ENCODE assay signal across 8 cellular contexts in the genomic region with DNA sequence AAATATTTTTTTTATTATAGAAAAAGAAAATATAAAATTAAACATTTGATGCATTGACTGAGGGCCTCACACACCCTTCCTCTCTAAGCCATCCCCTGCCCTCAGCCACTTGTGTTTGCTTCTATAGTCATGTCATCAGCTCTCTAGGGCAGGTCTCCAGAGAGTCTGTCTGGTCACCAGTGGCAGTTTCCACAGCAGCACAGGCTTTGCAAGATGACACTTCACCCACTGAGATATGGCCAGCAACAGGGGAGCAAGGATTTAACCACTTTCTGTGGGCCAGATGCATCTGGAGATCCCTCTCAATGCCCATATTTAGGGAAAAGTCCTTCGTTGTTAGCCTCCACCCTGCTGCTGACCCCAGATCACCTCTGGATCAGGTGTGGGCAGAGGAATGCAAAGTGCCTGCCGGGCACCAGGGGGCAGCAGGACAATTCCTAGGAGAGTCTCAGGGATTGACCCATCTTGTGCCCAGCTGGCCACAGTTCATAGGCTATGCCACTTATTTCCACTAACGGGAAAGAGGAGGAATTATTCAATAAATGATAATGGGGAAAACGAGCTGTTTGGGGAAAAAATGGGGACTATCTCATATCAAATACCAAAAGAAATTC. TPM values are rescaled to one million over a fixed set of nuclear protein-coding genes. Genes with fewer than 3 reads are reported as not detected.
A peak's percentile ranks its signal among the peaks of the same experiment; 100 is the strongest.
DNase-seq lines count a peak whose midpoint lies in the region; ATAC-seq lines count a peak whose summit lies in the region.

No MANE protein-coding gene starts in this region.

- peak; percentile 13 for DNase-seq in CD1c-positive myeloid dendritic cell (ENCODE audit: extremely low spot score)
- peak; percentile 36 for DNase-seq in HCEC 1CT
- peak; percentile 8 for DNase-seq in activated CD4-positive, alpha-beta T cell treated with anti-CD3 and anti-CD28 coated beads, Interleukin-2, amount 50 U/mL, for 1 hour
- DNase-seq in Right ventricle myocardium superior, result no peak
- peak; percentile 7 for DNase-seq in stimulated activated naive CD4-positive, alpha-beta T cell treated with Interleukin-2 at 50 U/mL for 16 hours (lab: John Stamatoyannopoulos, UW)
- no peak for DNase-seq in NCI-H2081 (lab: John Stamatoyannopoulos, UW)
- no peak for DNase-seq in NCI-H1048 (lab: John Stamatoyannopoulos, UW)
- DNase-seq in NOMO-1 treated with dmso at 0.1 percent for 144 hours (lab: John Stamatoyannopoulos, UW; ENCODE audit: unreplicated experiment), result no peak

- intact Hi-C loops in Right ventricle myocardium superior (cut with DNase I), result no loop called here

- peak; percentile 66 for ATAC-seq in Right ventricle myocardium superior (ENCODE audit: poor library complexity)

RNA-seq across cellular contexts. Expression of gene ABCC4, which starts 4.8 kb away (rescaled TPM):
- total RNA-seq in Right ventricle myocardium superior, result 2.5 TPM

Comparison
In these comparisons a context has a peak if more than half of its experiments do, and no peak if none do; other contexts are left out.
1. DNase-seq: peak in CD1c-positive myeloid dendritic cell (single experiment), HCEC 1CT (single experiment), activated CD4-positive, alpha-beta T cell treated with anti-CD3 and anti-CD28 coated beads, Interleukin-2, amount 50 U/mL, for 1 hour (single experiment) and stimulated activated naive CD4-positive, alpha-beta T cell treated with Interleukin-2 at 50 U/mL for 16 hours (single experiment); none in Right ventricle myocardium superior (single experiment), NCI-H2081 (0 of 2), NCI-H1048 (single experiment) and NOMO-1 treated with dmso at 0.1 percent for 144 hours (single experiment).